In the genomic region with DNA sequence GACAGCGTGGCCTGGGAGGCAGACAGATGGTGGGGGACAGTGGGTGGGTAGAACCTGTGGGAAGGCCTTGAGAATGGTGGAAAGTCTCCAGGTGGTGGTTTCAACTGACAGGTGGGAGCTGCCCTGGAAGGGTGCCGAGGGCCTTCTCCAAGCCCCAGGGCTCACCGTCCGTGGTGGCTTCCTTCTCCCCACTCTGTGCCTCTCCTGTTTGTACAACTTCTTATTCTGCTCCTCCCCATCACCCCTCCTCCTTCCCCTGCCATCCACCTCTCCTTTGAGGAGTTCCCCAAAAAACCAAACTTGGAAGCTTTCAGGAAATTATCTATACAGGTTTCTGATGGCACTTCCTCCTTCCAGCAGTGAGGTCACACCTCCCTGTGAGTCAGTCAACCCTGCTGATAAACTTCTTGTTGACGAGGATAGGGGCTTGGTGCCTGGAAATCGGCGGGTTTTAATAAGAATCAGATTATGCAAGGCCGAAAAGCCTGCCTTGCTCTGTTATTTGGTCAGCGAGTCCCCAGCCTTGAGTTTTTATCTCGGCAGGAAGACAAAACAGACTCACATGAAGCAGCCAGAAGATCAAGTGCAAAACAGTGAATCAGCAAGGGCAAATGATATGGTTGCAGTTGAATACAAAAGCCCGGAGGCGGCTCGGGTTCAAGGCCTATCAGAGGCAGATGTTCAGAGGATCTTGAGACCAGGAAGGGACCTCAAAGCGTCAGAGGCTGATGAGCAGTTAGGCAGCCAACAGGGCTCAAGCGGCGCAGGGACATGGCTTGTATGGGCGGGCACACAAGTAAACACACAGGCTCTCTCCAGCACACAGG, we compare ENCODE assay signal across 1 cellular context.
TF ChIP-seq lines count a peak whose summit lies in the region.

No MANE protein-coding gene starts in this region.

TF ChIP-seq in K562, 482 proteins besides CTCF, POLR2A, EP300 and RAD21 (continued from another document and continues in another):
- TF ChIP-seq, protein P1, sequence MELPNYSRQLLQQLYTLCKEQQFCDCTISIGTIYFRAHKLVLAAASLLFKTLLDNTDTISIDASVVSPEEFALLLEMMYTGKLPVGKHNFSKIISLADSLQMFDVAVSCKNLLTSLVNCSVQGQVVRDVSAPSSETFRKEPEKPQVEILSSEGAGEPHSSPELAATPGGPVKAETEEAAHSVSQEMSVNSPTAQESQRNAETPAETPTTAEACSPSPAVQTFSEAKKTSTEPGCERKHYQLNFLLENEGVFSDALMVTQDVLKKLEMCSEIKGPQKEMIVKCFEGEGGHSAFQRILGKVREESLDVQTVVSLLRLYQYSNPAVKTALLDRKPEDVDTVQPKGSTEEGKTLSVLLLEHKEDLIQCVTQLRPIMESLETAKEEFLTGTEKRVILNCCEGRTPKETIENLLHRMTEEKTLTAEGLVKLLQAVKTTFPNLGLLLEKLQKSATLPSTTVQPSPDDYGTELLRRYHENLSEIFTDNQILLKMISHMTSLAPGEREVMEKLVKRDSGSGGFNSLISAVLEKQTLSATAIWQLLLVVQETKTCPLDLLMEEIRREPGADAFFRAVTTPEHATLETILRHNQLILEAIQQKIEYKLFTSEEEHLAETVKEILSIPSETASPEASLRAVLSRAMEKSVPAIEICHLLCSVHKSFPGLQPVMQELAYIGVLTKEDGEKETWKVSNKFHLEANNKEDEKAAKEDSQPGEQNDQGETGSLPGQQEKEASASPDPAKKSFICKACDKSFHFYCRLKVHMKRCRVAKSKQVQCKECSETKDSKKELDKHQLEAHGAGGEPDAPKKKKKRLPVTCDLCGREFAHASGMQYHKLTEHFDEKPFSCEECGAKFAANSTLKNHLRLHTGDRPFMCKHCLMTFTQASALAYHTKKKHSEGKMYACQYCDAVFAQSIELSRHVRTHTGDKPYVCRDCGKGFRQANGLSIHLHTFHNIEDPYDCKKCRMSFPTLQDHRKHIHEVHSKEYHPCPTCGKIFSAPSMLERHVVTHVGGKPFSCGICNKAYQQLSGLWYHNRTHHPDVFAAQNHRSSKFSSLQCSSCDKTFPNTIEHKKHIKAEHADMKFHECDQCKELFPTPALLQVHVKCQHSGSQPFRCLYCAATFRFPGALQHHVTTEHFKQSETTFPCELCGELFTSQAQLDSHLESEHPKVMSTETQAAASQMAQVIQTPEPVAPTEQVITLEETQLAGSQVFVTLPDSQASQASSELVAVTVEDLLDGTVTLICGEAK (IDR thresholded peaks at IDR 0.05), result peak; percentile 12; the same call in 1 of the 2 replicates
- TF ChIP-seq, protein P1 (CRISPR knock-in tag; IDR thresholded peaks at IDR 0.05), result no peak
- peak; percentile 94 for TF ChIP-seq CBFA2T3 (IDR thresholded peaks at IDR 0.05)
- TF ChIP-seq LARP7 (IDR thresholded peaks at IDR 0.05), result no peak
- no peak for TF ChIP-seq RBM22 (IDR thresholded peaks at IDR 0.05; ENCODE audit: low read depth, low read length, poor library complexity, severe bottlenecking)
- 0 out of 4 replicates have a peak, but pooled peaks of 1 of the 2 experiments have one; percentile 9 for TF ChIP-seq SIN3A (IDR thresholded peaks at IDR 0.05; ENCODE audit: borderline replicate concordance in 2 of 2, control insufficient read depth in 1 of 2, low read depth in 2 of 2, low read length in 2 of 2)
- no peak for TF ChIP-seq KLF10 (CRISPR knock-in tag; IDR thresholded peaks at IDR 0.05)
- TF ChIP-seq, protein P2, sequence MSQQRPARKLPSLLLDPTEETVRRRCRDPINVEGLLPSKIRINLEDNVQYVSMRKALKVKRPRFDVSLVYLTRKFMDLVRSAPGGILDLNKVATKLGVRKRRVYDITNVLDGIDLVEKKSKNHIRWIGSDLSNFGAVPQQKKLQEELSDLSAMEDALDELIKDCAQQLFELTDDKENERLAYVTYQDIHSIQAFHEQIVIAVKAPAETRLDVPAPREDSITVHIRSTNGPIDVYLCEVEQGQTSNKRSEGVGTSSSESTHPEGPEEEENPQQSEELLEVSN (IDR thresholded peaks at IDR 0.05; ENCODE audit: borderline replicate concordance in 1 of 2, extremely low read depth in 1 of 2, insufficient read depth in 1 of 2, insufficient read length in 1 of 2, low read depth in 1 of 2, low read length in 1 of 2, poor library complexity in 1 of 2, severe bottlenecking in 1 of 2), result peak in 1 of 2 experiments; percentile 6
- TF ChIP-seq MEF2D (tag; conservative IDR thresholded peaks at IDR 0.05; ENCODE audit: low read depth), result no peak
- TF ChIP-seq ESRRB (CRISPR knock-in tag; IDR thresholded peaks at IDR 0.05; ENCODE audit: borderline replicate concordance), result no peak
- TF ChIP-seq CAMTA2 (CRISPR knock-in tag; conservative IDR thresholded peaks at IDR 0.05), result no peak
- TF ChIP-seq, protein P3, sequence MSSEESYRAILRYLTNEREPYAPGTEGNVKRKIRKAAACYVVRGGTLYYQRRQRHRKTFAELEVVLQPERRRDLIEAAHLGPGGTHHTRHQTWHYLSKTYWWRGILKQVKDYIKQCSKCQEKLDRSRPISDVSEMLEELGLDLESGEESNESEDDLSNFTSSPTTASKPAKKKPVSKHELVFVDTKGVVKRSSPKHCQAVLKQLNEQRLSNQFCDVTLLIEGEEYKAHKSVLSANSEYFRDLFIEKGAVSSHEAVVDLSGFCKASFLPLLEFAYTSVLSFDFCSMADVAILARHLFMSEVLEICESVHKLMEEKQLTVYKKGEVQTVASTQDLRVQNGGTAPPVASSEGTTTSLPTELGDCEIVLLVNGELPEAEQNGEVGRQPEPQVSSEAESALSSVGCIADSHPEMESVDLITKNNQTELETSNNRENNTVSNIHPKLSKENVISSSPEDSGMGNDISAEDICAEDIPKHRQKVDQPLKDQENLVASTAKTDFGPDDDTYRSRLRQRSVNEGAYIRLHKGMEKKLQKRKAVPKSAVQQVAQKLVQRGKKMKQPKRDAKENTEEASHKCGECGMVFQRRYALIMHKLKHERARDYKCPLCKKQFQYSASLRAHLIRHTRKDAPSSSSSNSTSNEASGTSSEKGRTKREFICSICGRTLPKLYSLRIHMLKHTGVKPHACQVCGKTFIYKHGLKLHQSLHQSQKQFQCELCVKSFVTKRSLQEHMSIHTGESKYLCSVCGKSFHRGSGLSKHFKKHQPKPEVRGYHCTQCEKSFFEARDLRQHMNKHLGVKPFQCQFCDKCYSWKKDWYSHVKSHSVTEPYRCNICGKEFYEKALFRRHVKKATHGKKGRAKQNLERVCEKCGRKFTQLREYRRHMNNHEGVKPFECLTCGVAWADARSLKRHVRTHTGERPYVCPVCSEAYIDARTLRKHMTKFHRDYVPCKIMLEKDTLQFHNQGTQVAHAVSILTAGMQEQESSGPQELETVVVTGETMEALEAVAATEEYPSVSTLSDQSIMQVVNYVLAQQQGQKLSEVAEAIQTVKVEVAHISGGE (CRISPR knock-in tag; IDR thresholded peaks at IDR 0.05), result peak in 1 of 3 experiments; percentile 25; a peak in 1 of 6 replicates
- no peak for TF ChIP-seq BRD9 (IDR thresholded peaks at IDR 0.05; ENCODE audit: low read depth, partially characterized antibody)
- TF ChIP-seq MYBL2 (IDR thresholded peaks at IDR 0.05; ENCODE audit: low read depth), result no peak
- no peak for TF ChIP-seq MYBL2 (CRISPR knock-in tag; IDR thresholded peaks at IDR 0.05; ENCODE audit: borderline replicate concordance)
- TF ChIP-seq, protein P4, sequence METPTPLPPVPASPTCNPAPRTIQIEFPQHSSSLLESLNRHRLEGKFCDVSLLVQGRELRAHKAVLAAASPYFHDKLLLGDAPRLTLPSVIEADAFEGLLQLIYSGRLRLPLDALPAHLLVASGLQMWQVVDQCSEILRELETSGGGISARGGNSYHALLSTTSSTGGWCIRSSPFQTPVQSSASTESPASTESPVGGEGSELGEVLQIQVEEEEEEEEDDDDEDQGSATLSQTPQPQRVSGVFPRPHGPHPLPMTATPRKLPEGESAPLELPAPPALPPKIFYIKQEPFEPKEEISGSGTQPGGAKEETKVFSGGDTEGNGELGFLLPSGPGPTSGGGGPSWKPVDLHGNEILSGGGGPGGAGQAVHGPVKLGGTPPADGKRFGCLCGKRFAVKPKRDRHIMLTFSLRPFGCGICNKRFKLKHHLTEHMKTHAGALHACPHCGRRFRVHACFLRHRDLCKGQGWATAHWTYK (CRISPR knock-in tag; IDR thresholded peaks at IDR 0.05), result no peak
- peak; percentile 78 for TF ChIP-seq NCOA1 (IDR thresholded peaks at IDR 0.05; ENCODE audit: low read depth)
- TF ChIP-seq, protein P5, sequence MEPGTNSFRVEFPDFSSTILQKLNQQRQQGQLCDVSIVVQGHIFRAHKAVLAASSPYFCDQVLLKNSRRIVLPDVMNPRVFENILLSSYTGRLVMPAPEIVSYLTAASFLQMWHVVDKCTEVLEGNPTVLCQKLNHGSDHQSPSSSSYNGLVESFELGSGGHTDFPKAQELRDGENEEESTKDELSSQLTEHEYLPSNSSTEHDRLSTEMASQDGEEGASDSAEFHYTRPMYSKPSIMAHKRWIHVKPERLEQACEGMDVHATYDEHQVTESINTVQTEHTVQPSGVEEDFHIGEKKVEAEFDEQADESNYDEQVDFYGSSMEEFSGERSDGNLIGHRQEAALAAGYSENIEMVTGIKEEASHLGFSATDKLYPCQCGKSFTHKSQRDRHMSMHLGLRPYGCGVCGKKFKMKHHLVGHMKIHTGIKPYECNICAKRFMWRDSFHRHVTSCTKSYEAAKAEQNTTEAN (CRISPR knock-in tag; IDR thresholded peaks at IDR 0.05), result no peak
- TF ChIP-seq NR4A1 (CRISPR knock-in tag; IDR thresholded peaks at IDR 0.05), result no peak
- TF ChIP-seq NR4A1 (tag; IDR thresholded peaks at IDR 0.05), result no peak; the same call in 1 of the 2 replicates
- TF ChIP-seq, protein P6, sequence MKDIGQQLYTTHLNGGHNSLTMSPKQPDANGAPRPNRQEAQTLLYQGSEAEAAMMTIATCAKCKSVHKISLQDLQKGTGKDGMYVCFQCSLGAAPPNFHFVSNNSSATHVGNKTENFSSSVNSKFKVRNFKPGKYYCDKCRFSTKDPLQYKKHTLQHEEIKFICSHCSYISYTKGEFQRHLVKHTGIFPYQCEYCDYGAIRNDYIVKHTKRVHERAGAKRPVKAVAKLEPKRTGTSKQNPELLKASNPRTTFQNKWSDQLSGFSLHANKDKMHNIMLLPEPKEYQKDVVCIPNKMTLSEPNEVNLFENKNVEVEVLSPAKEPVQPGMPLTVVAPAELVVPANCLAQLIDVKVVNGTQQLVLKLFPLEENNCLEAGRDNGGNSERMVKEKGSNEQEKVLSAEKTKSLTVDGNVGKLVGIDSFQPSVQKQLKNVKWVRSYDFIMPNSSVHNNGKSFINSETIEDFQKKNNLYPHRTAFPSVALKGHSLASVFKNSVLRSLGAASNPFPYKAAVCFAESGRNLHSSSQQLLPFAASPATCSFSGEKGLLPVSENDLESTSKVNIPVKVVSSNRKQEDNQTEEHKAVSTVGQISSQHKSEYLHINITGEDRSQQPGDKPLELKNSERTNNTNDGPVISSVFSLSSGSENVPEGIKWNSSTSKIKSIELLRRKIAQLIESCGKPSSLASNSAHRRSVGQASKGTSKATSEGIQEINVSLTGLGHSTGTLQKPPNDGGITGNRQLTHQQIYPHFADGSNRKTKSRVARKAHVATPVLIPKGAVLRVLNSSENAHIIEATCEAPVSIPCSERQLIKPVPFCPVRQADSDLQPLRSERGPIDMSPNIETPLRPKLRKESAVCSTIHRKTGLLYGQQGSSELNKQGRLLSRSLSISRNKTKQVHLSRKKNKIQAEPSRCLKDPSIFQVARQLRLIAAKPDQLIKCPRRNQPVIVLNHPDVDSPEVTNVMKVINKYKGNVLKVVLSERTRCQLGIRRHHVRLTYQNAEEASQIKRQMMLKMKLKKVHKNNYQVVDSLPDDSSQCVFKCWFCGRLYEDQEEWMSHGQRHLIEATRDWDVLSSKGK (CRISPR knock-in tag; IDR thresholded peaks at IDR 0.05), result no peak
- TF ChIP-seq GTF2F1 (IDR thresholded peaks at IDR 0.05; ENCODE audit: low read depth, low read length), result no peak
- TF ChIP-seq, protein P7, sequence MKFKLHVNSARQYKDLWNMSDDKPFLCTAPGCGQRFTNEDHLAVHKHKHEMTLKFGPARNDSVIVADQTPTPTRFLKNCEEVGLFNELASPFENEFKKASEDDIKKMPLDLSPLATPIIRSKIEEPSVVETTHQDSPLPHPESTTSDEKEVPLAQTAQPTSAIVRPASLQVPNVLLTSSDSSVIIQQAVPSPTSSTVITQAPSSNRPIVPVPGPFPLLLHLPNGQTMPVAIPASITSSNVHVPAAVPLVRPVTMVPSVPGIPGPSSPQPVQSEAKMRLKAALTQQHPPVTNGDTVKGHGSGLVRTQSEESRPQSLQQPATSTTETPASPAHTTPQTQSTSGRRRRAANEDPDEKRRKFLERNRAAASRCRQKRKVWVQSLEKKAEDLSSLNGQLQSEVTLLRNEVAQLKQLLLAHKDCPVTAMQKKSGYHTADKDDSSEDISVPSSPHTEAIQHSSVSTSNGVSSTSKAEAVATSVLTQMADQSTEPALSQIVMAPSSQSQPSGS (CRISPR knock-in tag; IDR thresholded peaks at IDR 0.05), result no peak
- peak; percentile 99 for TF ChIP-seq SMAD4 (CRISPR knock-in tag; conservative IDR thresholded peaks at IDR 0.05)
- no peak for TF ChIP-seq PCBP1 (IDR thresholded peaks at IDR 0.05; ENCODE audit: low read depth, low read length, poor library complexity, severe bottlenecking)
- TF ChIP-seq SMARCA4 (IDR thresholded peaks at IDR 0.05), result peak; percentile 95
- peak; percentile 70 to 100; a peak in 3 of 4 replicates for TF ChIP-seq TBL1XR1 (IDR thresholded peaks at IDR 0.05; ENCODE audit: low read length in 2 of 2)
- no peak for TF ChIP-seq NCOA6 (IDR thresholded peaks at IDR 0.05)
- TF ChIP-seq, protein P8, sequence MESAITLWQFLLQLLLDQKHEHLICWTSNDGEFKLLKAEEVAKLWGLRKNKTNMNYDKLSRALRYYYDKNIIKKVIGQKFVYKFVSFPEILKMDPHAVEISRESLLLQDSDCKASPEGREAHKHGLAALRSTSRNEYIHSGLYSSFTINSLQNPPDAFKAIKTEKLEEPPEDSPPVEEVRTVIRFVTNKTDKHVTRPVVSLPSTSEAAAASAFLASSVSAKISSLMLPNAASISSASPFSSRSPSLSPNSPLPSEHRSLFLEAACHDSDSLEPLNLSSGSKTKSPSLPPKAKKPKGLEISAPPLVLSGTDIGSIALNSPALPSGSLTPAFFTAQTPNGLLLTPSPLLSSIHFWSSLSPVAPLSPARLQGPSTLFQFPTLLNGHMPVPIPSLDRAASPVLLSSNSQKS (CRISPR knock-in tag; IDR thresholded peaks at IDR 0.05), result no peak
